In the genomic region with DNA sequence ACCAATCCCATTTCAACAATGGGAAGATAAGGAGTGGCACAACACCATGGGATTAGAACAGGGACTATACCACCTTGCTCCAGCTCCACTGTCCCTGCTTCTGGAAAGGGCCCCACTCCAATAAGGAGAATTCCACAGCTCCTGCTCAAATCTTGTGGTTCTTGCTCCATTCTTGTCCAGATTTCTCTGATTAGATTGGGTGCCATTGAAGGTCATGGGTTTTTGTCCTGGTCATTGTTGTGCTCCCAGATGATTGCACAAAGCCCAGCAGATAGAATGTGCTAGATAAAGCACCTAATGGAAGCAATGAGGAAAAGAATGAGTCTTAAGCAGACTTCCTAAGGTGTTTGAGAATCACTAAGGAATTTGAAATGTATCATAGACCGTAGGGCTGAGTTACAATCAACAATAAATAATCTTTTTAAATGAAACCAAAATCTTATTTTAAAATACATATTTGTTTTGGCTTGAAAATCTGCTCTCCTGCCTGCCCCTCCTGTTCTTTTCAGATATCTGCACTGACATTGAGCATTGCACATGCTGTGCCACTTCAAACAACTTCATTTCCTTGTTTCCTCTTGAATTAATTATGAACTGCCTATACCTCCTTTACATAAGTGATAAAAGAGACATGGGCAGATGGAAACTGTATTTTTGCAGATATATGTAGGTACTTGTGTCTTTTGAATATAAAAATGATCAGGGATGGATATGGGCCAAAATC, we compare ENCODE assay signal across 22 cellular contexts.
DNase-seq lines count a peak whose midpoint lies in the region; ATAC-seq, FAIRE-seq and TF ChIP-seq lines count a peak whose summit lies in the region.
"Had no signal": no experiment of that assay in that cellular context is flagged by ENCODE, and none has a peak within 500 bp of the region (broad histone marks: within the 10 kb centered on the region; RNA-seq: fewer than 3 reads in every experiment).

No MANE protein-coding gene starts in this region.

- ATAC-seq in HepG2 (no peak), left lung (peak; percentile 69), GM18502 (IDR thresholded peaks at IDR 0.05; ENCODE audit: poor library complexity, unreplicated experiment) (no peak), foreskin keratinocyte (no peak)
- no peak for ATAC-seq in activated CD8-positive, alpha-beta T cell treated with anti-CD3 and anti-CD28 coated beads, Interleukin-2, amount 10 ng/mL, durations not matched to agents 7 days and 5 days
- ATAC-seq: gastrocnemius medialis; PC-3; stimulated activated memory B cell treated with anti-CD40 and anti-IgM and Interleukin-4, amounts not matched to agents 10 μg/mL and 1 μg/mL and 100 μg/mL, for 72 hours had no signal

- H3K36me3 Mint-ChIP-seq in activated CD8-positive, alpha-beta T cell treated with anti-CD3 and anti-CD28 coated beads, Interleukin-2, amount 10 ng/mL, durations not matched to agents 7 days and 5 days (ENCODE audit: low read depth), result no peaks in the 10 kb centered on the region
- H3K36me3 Mint-ChIP-seq: activated naive CD8-positive, alpha-beta T cell treated with anti-CD3 and anti-CD28 coated beads, Interleukin-2, amount 10 ng/mL, durations not matched to agents 7 days and 5 days; stimulated activated memory B cell treated with anti-CD40 and anti-IgM and Interleukin-4, amounts not matched to agents 10 μg/mL and 1 μg/mL and 100 μg/mL, for 72 hours had no signal

- H3K4me1 ChIP-seq in liver (ENCODE audit: control insufficient read depth in 4 of 4, insufficient read depth in 4 of 4, low read length in 3 of 4), result peaks cover 4 to 31% (median 10%) of the 10 kb centered on the region in 4 donors
- H3K4me1 ChIP-seq in HepG2 (ENCODE audit: insufficient read depth, low read length), result peaks cover 7% of the 10 kb centered on the region; the same call in 1 of the 2 replicates
- H3K4me1 ChIP-seq in left lung, result peaks cover 7 to 20% of the 10 kb centered on the region in 2 donors
- H3K4me1 ChIP-seq in foreskin keratinocyte, result no peaks in the 10 kb centered on the region
- H3K4me1 ChIP-seq: SJCRH30 had no signal

- no peak overlapping the region for H3K4me2 ChIP-seq in HepG2 (ENCODE audit: low read depth, low read length)

- H3K27me3 Mint-ChIP-seq in activated CD8-positive, alpha-beta T cell treated with anti-CD3 and anti-CD28 coated beads, Interleukin-2, amount 10 ng/mL, durations not matched to agents 7 days and 5 days (ENCODE audit: low read depth), result peaks cover 17% of the 10 kb centered on the region
- H3K27me3 Mint-ChIP-seq: stimulated activated memory B cell treated with anti-CD40 and anti-IgM and Interleukin-4, amounts not matched to agents 10 μg/mL and 1 μg/mL and 100 μg/mL, for 72 hours had no signal

- no peak for FAIRE-seq in HepG2 (lab: Jason Lieb, UNC)

- DNase-seq in HepG2 (ENCODE audit: low spot score), result no peak
- peak; percentile 19 for DNase-seq in NCI-H526 treated with DMSO at 0.1 percent for 48 hours (lab: John Stamatoyannopoulos, UW)
- DNase-seq in left lung, result no peak
- no peak for DNase-seq in GF-D8 (lab: John Stamatoyannopoulos, UW)
- DNase-seq in foreskin keratinocyte, result no peak
- DNase-seq in activated CD8-positive, alpha-beta T cell treated with anti-CD3 and anti-CD28 coated beads, Interleukin-2, amount 10 ng/mL, durations not matched to agents 7 days and 5 days, result no peak
- DNase-seq: activated naive CD8-positive, alpha-beta T cell treated with anti-CD3 and anti-CD28 coated beads, Interleukin-2, amount 10 ng/mL, durations not matched to agents 7 days and 5 days; brain microvascular endothelial cell; cortex of kidney; EL; gastrocnemius medialis; HCEC 1CT; NCI-H146; nucleus accumbens; PC-3; SJCRH30; T-helper 2 cell; tibial artery had no signal

- no peak overlapping the region for H3K4me3 Mint-ChIP-seq in activated CD8-positive, alpha-beta T cell treated with anti-CD3 and anti-CD28 coated beads, Interleukin-2, amount 10 ng/mL, durations not matched to agents 7 days and 5 days
- H3K4me3 Mint-ChIP-seq: activated naive CD8-positive, alpha-beta T cell treated with anti-CD3 and anti-CD28 coated beads, Interleukin-2, amount 10 ng/mL, durations not matched to agents 7 days and 5 days; activated T-helper 1 cell treated with anti-CD3 and anti-CD28 coated beads, Interleukin-12 subunit alpha, Interleukin-12 subunit beta, Interleukin-2, Interleukin-4 antibody, amounts not matched to agents 30 ng/mL and 10 ng/mL and 1 ng/mL, durations not matched to agents 14 hours and 24 hours and 36 hours; stimulated activated memory B cell treated with anti-CD40 and anti-IgM and Interleukin-4, amounts not matched to agents 10 μg/mL and 1 μg/mL and 100 μg/mL, for 72 hours had no signal

- H3K27ac Mint-ChIP-seq in activated CD8-positive, alpha-beta T cell treated with anti-CD3 and anti-CD28 coated beads, Interleukin-2, amount 10 ng/mL, durations not matched to agents 7 days and 5 days, result no peak overlapping the region
- H3K27ac Mint-ChIP-seq: activated naive CD8-positive, alpha-beta T cell treated with anti-CD3 and anti-CD28 coated beads, Interleukin-2, amount 10 ng/mL, durations not matched to agents 7 days and 5 days; activated T-helper 1 cell treated with anti-CD3 and anti-CD28 coated beads, Interleukin-12 subunit alpha, Interleukin-12 subunit beta, Interleukin-2, Interleukin-4 antibody, amounts not matched to agents 30 ng/mL and 10 ng/mL and 1 ng/mL, durations not matched to agents 14 hours and 24 hours and 36 hours; stimulated activated memory B cell treated with anti-CD40 and anti-IgM and Interleukin-4, amounts not matched to agents 10 μg/mL and 1 μg/mL and 100 μg/mL, for 72 hours had no signal

- H3K27me3 ChIP-seq in liver (ENCODE audit: control insufficient read depth in 4 of 4, insufficient read depth in 4 of 4, low read length in 3 of 4) (no peaks in the 10 kb centered on the region), HepG2 (ENCODE audit: control insufficient read depth in 1 of 2, insufficient read depth in 2 of 2, low read length in 2 of 2) (no peaks in the 10 kb centered on the region), left lung (no peaks in the 10 kb centered on the region), foreskin keratinocyte (no peaks in the 10 kb centered on the region)
- H3K27me3 ChIP-seq: brain microvascular endothelial cell, gastrocnemius medialis, SJCRH30, tibial artery had no signal

- H3K27ac ChIP-seq in liver (ENCODE audit: low read depth in 1 of 2, low read length in 2 of 2) (peak overlapping the region in 1 of 2 donors; percentile 13), HepG2 (ENCODE audit: extremely low read length, insufficient read depth, low read length) (no peak overlapping the region), left lung (peak overlapping the region; percentile 27 to 45), foreskin keratinocyte (no peak overlapping the region)
- H3K27ac ChIP-seq: brain microvascular endothelial cell, SJCRH30, tibial artery had no signal

- BruUV-seq in HepG2 (replicated peaks; lab: Mats Ljungman, UMichigan), result no TSS peak

- H2AFZ ChIP-seq in HepG2 (ENCODE audit: low read length), result no peak overlapping the region

- H3K9me3 ChIP-seq in liver (ENCODE audit: control insufficient read depth in 4 of 4, low read length in 3 of 4) (no peaks in the 10 kb centered on the region), HepG2 (ENCODE audit: low read length) (no peaks in the 10 kb centered on the region), left lung (no peaks in the 10 kb centered on the region)
- H3K9me3 ChIP-seq: gastrocnemius medialis, SJCRH30, tibial artery had no signal

- POLR2A ChIA-PET in HepG2 (lab: Yijun Ruan, JAX), result no interaction called here
- POLR2A ChIA-PET in activated CD8-positive, alpha-beta T cell treated with anti-CD3 and anti-CD28 coated beads, Interleukin-2, amount 10 ng/mL, durations not matched to agents 7 days and 5 days (lab: Charles Lee), result no interaction called here

- H3K9ac ChIP-seq in liver (ENCODE audit: low read depth in 1 of 2, low read length in 2 of 2) (no peak overlapping the region), HepG2 (ENCODE audit: insufficient read depth, low read depth, low read length) (no peak overlapping the region)

- H3K79me2 ChIP-seq in HepG2 (ENCODE audit: insufficient read depth, low read length), result no peaks in the 10 kb centered on the region

- H4K20me1 ChIP-seq in HepG2 (ENCODE audit: insufficient read depth, low read length), result no peaks in the 10 kb centered on the region

- no peaks in the 10 kb centered on the region for H3K9me3 Mint-ChIP-seq in activated CD8-positive, alpha-beta T cell treated with anti-CD3 and anti-CD28 coated beads, Interleukin-2, amount 10 ng/mL, durations not matched to agents 7 days and 5 days (ENCODE audit: insufficient read depth)
- H3K9me3 Mint-ChIP-seq: activated naive CD8-positive, alpha-beta T cell treated with anti-CD3 and anti-CD28 coated beads, Interleukin-2, amount 10 ng/mL, durations not matched to agents 7 days and 5 days; activated T-helper 1 cell treated with anti-CD3 and anti-CD28 coated beads, Interleukin-12 subunit alpha, Interleukin-12 subunit beta, Interleukin-2, Interleukin-4 antibody, amounts not matched to agents 30 ng/mL and 10 ng/mL and 1 ng/mL, durations not matched to agents 14 hours and 24 hours and 36 hours; stimulated activated memory B cell treated with anti-CD40 and anti-IgM and Interleukin-4, amounts not matched to agents 10 μg/mL and 1 μg/mL and 100 μg/mL, for 72 hours had no signal

- no peak for TF ChIP-seq POLR2A in HepG2 (IDR thresholded peaks at IDR 0.05; ENCODE audit: insufficient read depth in 1 of 2, low read depth in 2 of 2, low read length in 2 of 2)

- TF ChIP-seq RAD21 in liver (IDR thresholded peaks at IDR 0.05), result no peak
- TF ChIP-seq RAD21 in HepG2 (CRISPR knock-in tag; IDR thresholded peaks at IDR 0.05), result no peak

- no peak overlapping the region for H3K4me3 ChIP-seq in liver (ENCODE audit: low read depth in 1 of 3, low read length in 3 of 3)
- H3K4me3 ChIP-seq in HepG2 (replicated peaks in 1 of 3; ENCODE audit: insufficient read depth in 1 of 3, low read depth in 2 of 3, low read length in 3 of 3), result no peak overlapping the region
- no peak overlapping the region for H3K4me3 ChIP-seq in left lung
- H3K4me3 ChIP-seq: gastrocnemius medialis, SJCRH30, tibial artery had no signal

- no peak for TF ChIP-seq CTCF in liver (IDR thresholded peaks at IDR 0.05; ENCODE audit: low read depth, low read length, missing input control)
- no peak for TF ChIP-seq CTCF in HepG2 (CRISPR knock-in tag; IDR thresholded peaks at IDR 0.05)
- no peak for TF ChIP-seq CTCF in left lung (IDR thresholded peaks at IDR 0.05)
- TF ChIP-seq CTCF in foreskin keratinocyte (conservative IDR thresholded peaks at IDR 0.05), result no peak

- intact Hi-C loops in HepG2 (cut with micrococcal nuclease; ENCODE audit: unreplicated experiment), result no loop called here
- intact Hi-C loops in left lung (cut with DNase I), result no loop called here

- no peaks in the 10 kb centered on the region for H3K36me3 ChIP-seq in liver (ENCODE audit: control insufficient read depth in 4 of 4, insufficient read depth in 3 of 4, low read depth in 1 of 4, low read length in 3 of 4)
- no peaks in the 10 kb centered on the region for H3K36me3 ChIP-seq in HepG2 (replicated peaks in 1 of 2; ENCODE audit: control insufficient read depth in 1 of 2, insufficient read depth in 2 of 2, low read length in 2 of 2)
- H3K36me3 ChIP-seq in left lung, result no peaks in the 10 kb centered on the region
- H3K36me3 ChIP-seq: brain microvascular endothelial cell, gastrocnemius medialis, SJCRH30, tibial artery had no signal

- CTCF ChIA-PET in HepG2 (lab: Yijun Ruan, JAX; ENCODE audit: low intra/inter-chr PET ratio, low total read pairs), result no interaction called here
- CTCF ChIA-PET in activated CD8-positive, alpha-beta T cell treated with anti-CD3 and anti-CD28 coated beads, Interleukin-2, amount 10 ng/mL, durations not matched to agents 7 days and 5 days (lab: Charles Lee), result no interaction called here

- H3K4me1 Mint-ChIP-seq in activated CD8-positive, alpha-beta T cell treated with anti-CD3 and anti-CD28 coated beads, Interleukin-2, amount 10 ng/mL, durations not matched to agents 7 days and 5 days (ENCODE audit: low read depth), result no peaks in the 10 kb centered on the region

- in situ Hi-C loops in HepG2 (cut with HindIII; ENCODE audit: extremely low pct_ligation_motif_present, low pct_unique_long_range_greater_than_20kb), result no loop called here

- TF ChIP-seq EP300 in HepG2 (IDR thresholded peaks at IDR 0.05; ENCODE audit: low read depth in 2 of 2, low read length in 2 of 2), result no peak
- TF ChIP-seq EP300 in HepG2 (CRISPR knock-in tag; IDR thresholded peaks at IDR 0.05; ENCODE audit: borderline replicate concordance), result no peak

- WGBS in liver, result 29% methylated on average over 1 of the region's 1 CpG
- WGBS in HepG2 (ENCODE audit: low lambda C conversion rate), result 92% methylated on average over 1 of the region's 1 CpG

Comparison
In these comparisons a context has a peak if more than half of its experiments do, and no peak if none do; other contexts are left out.
1. H3K27ac ChIP-seq: peak in left lung (2 of 2); none in HepG2 (single experiment) and foreskin keratinocyte (single experiment).